In the genomic region with DNA sequence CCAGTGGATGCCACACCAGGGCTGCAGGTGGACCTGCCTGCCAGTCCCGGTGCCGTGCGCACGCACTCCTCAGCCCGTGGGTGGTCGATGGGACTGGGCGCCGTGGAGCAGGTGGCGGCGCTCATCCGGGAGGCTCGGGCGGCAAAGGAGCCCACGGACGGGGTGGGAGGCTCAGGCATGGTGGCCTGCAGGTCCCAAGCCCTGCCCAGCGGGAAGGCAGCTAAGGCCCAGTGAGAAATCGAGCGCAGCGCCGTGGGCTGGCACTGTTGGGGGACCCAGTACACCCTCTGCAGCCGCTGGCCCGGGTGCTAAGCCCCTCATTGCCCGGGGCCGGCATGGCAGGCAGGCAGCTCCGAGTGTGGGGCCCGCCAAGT, we compare ENCODE assay signal across 1 cellular context.
TF ChIP-seq lines count a peak whose summit lies in the region.

No MANE protein-coding gene starts in this region.

TF ChIP-seq in HepG2, 621 proteins besides CTCF, POLR2A, EP300 and RAD21 (continued from another document):
- TF ChIP-seq, protein P1, sequence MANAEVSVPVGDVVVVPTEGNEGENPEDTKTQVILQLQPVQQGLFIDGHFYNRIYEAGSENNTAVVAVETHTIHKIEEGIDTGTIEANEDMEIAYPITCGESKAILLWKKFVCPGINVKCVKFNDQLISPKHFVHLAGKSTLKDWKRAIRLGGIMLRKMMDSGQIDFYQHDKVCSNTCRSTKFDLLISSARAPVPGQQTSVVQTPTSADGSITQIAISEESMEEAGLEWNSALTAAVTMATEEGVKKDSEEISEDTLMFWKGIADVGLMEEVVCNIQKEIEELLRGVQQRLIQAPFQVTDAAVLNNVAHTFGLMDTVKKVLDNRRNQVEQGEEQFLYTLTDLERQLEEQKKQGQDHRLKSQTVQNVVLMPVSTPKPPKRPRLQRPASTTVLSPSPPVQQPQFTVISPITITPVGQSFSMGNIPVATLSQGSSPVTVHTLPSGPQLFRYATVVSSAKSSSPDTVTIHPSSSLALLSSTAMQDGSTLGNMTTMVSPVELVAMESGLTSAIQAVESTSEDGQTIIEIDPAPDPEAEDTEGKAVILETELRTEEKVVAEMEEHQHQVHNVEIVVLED (CRISPR knock-in tag; IDR thresholded peaks at IDR 0.05; ENCODE audit: borderline replicate concordance) = no peak
- TF ChIP-seq ZSCAN22 (CRISPR knock-in tag; IDR thresholded peaks at IDR 0.05) (no peak), ZNF264 (CRISPR knock-in tag; IDR thresholded peaks at IDR 0.05) (no peak), ZNF34 (CRISPR knock-in tag; IDR thresholded peaks at IDR 0.05; ENCODE audit: borderline replicate concordance) (no peak), ZNF496 (CRISPR knock-in tag; IDR thresholded peaks at IDR 0.05; ENCODE audit: insufficient replicate concordance) (no peak)
- TF ChIP-seq, protein P2, sequence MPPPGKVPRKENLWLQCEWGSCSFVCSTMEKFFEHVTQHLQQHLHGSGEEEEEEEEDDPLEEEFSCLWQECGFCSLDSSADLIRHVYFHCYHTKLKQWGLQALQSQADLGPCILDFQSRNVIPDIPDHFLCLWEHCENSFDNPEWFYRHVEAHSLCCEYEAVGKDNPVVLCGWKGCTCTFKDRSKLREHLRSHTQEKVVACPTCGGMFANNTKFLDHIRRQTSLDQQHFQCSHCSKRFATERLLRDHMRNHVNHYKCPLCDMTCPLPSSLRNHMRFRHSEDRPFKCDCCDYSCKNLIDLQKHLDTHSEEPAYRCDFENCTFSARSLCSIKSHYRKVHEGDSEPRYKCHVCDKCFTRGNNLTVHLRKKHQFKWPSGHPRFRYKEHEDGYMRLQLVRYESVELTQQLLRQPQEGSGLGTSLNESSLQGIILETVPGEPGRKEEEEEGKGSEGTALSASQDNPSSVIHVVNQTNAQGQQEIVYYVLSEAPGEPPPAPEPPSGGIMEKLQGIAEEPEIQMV (CRISPR knock-in tag; IDR thresholded peaks at IDR 0.05; ENCODE audit: low read depth) = no peak
